Comparison of ENCODE assay signal across 16 cellular contexts in the genomic region with DNA sequence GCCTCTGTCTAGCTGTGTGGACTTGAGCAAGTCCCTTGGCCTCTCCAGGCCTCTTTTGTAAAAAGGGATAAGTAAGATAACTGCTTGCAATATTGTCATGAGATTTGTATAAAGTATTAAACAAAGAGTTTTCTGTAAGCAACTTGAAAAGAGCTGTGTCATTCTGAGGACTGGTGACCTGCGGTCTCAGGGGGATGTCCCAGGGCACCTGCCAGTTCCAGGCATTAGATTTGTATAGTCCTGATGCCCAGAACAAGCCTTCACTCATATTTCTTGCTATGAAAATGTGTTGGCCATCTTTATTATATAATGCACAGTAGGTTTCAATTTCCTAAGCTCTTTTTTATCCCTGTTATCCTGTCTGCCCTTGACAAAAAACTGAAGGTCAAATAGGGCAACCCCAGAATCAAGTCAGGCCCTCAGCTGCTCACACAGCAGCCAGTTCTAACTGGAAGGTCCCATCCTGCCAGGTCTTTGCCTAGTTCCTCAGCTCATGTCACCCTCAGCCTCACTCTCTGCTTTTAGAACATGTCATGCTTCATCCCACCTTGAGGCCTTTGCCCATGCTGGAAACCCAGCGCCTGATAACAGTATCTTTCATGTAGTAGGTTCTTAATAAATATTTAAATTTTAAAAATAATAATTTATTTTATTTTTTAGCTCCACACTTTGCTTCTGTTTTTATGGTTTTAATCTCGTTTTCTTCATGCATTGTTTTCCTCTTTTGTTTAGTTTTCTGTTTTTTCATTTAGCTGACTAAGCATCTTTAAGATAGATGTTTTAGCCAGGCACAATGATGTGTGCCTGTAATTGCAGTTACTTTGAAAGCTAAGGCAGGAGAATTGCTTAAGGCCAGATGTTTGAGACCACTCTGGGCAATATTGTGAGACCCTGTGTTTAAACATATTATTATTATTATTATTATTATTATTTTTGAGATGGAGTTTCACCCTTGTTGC.
DNase-seq lines count a peak whose midpoint lies in the region; ATAC-seq, FAIRE-seq and TF ChIP-seq lines count a peak whose summit lies in the region.
"Had no signal": no experiment of that assay in that cellular context is flagged by ENCODE, and none has a peak within 500 bp of the region (broad histone marks: within the 10 kb centered on the region; RNA-seq: fewer than 3 reads in every experiment).

No MANE protein-coding gene starts in this region.

- no peaks in the 10 kb centered on the region for H3K36me3 ChIP-seq in K562 (ENCODE audit: control insufficient read depth, insufficient read depth, low read length)
- H3K36me3 ChIP-seq in thyroid gland, result no peaks in the 10 kb centered on the region
- H3K36me3 ChIP-seq: HAP-1 had no signal

- no peak for FAIRE-seq in K562 (lab: Jason Lieb, UNC)

- intact Hi-C loops in K562 (cut with micrococcal nuclease), result no loop called here
- intact Hi-C loops in thyroid gland (cut with DNase I), result no loop called here

- TF ChIP-seq CTCF in K562 (IDR thresholded peaks at IDR 0.05 in 2 of 3, conservative IDR thresholded peaks at IDR 0.05 in 1 of 3; ENCODE audit: insufficient read depth in 2 of 3, low read depth in 1 of 3, low read length in 3 of 3), result no peak
- TF ChIP-seq CTCF in thyroid gland (IDR thresholded peaks at IDR 0.05), result no peak

- BruUV-seq in K562 (replicated peaks; lab: Mats Ljungman, UMichigan), result no TSS peak

- ATAC-seq in GM18502 (IDR thresholded peaks at IDR 0.05; ENCODE audit: poor library complexity, unreplicated experiment) (peak; percentile 90), GM19351 (IDR thresholded peaks at IDR 0.05; ENCODE audit: unreplicated experiment) (peak; percentile 67), HG03565 (IDR thresholded peaks at IDR 0.05; ENCODE audit: unreplicated experiment) (peak; percentile 80), K562 (peak; percentile 47; the same call in 2 of the 3 replicates)
- ATAC-seq: T-cell had no signal

- no peak overlapping the region for H3K9ac ChIP-seq in K562 (ENCODE audit: insufficient read depth in 1 of 2, low read depth in 2 of 2, low read length in 2 of 2)
- H3K9ac ChIP-seq: KMS-11, SK-N-SH had no signal

- H3K79me2 ChIP-seq in K562 (ENCODE audit: control insufficient read depth, insufficient read depth, low read length), result no peaks in the 10 kb centered on the region

- no peaks in the 10 kb centered on the region for H3K9me3 ChIP-seq in K562 (replicated peaks; ENCODE audit: control insufficient read depth, insufficient read depth, low read depth, low read length)
- no peaks in the 10 kb centered on the region for H3K9me3 ChIP-seq in thyroid gland
- H3K9me3 ChIP-seq: HAP-1, SK-N-SH had no signal

- WGBS in K562 (ENCODE audit: insufficient coverage, low coverage, missing lambda C conversion rate), result 36% methylated on average over 3 of the region's 3 CpGs
- WGBS in thyroid gland, 2 donors, result 88 to 89% methylated on average over 3 of the region's 3 CpGs

- CTCF ChIA-PET in K562 (lab: Yijun Ruan, JAX; ENCODE audit: low intra/inter-chr PET ratio), result no interaction called here

- DNase-seq in K562 (ENCODE audit: extremely low read depth in 1 of 4, low spot score in 3 of 4), result peak in 1 of 4 experiments; percentile 7
- DNase-seq in thyroid gland, result no peak
- no peak for DNase-seq in GM19238 (ENCODE audit: insufficient read length, low spot score)
- DNase-seq in activated CD4-positive, alpha-beta T cell treated with anti-CD3 and anti-CD28 coated beads, Interleukin-2, amount 50 U/mL, for 1 hour, result no peak
- DNase-seq: DMS 273 treated with DMSO at 0.1 percent for 48 hours, NCI-H1092, NCI-H146, NCI-H2081, NCI-H774, SK-N-SH, T-cell had no signal

- no peak for TF ChIP-seq POLR2A in K562 (conservative IDR thresholded peaks at IDR 0.05)
- no peak for TF ChIP-seq POLR2A in thyroid gland (IDR thresholded peaks at IDR 0.05)

- no peaks in the 10 kb centered on the region for H4K20me1 ChIP-seq in K562 (replicated peaks; ENCODE audit: control insufficient read depth, insufficient read depth, low read length)

- no peak for TF ChIP-seq EP300 in K562 (IDR thresholded peaks at IDR 0.05; ENCODE audit: low read length)

- no peak overlapping the region for H2AFZ ChIP-seq in K562 (ENCODE audit: low read depth, low read length)

- no peak overlapping the region for H3K27ac ChIP-seq in K562 (ENCODE audit: extremely low read depth, low read depth, low read length)
- H3K27ac ChIP-seq in thyroid gland, result no peak overlapping the region
- H3K27ac ChIP-seq: KMS-11 had no signal

- in situ Hi-C loops in K562 (cut with MboI), result no loop called here

- H3K4me3 ChIP-seq in K562, result no peak overlapping the region
- no peak overlapping the region for H3K4me3 ChIP-seq in thyroid gland (replicated peaks in 1 of 3)
- H3K4me3 ChIP-seq: HAP-1 had no signal

- no peaks in the 10 kb centered on the region for H3K27me3 ChIP-seq in K562 (ENCODE audit: control insufficient read depth in 2 of 2, insufficient read depth in 2 of 2, low read length in 2 of 2)
- H3K27me3 ChIP-seq in thyroid gland, result no peaks in the 10 kb centered on the region

- POLR2A ChIA-PET in K562 (lab: Yijun Ruan, JAX), result interaction anchor here (0.6 kb wide), 1 partner anchor 23 kb away, joined by 5 read pairs; no protein-coding TSS in a partner anchor

- H3K9me1 ChIP-seq in K562 (ENCODE audit: control insufficient read depth, insufficient read depth, low read length), result no peaks in the 10 kb centered on the region

- no peak overlapping the region for H3K4me2 ChIP-seq in K562 (ENCODE audit: insufficient read depth, low read length)
- H3K4me2 ChIP-seq: KMS-11, SK-N-SH had no signal

- TF ChIP-seq RAD21 in K562 (CRISPR knock-in tag; conservative IDR thresholded peaks at IDR 0.05 in 1 of 2, IDR thresholded peaks at IDR 0.05 in 1 of 2), result no peak

- no peaks in the 10 kb centered on the region for H3K4me1 ChIP-seq in K562 (replicated peaks in 1 of 2; ENCODE audit: control insufficient read depth in 2 of 2, insufficient read depth in 2 of 2, low read length in 2 of 2)
- peaks cover 0 to 3% of the 10 kb centered on the region in 2 donors for H3K4me1 ChIP-seq in thyroid gland

TF ChIP-seq in K562, 482 proteins besides CTCF, POLR2A, EP300 and RAD21:
- TF ChIP-seq ZNF316 (IDR thresholded peaks at IDR 0.05), result peak; percentile 98
- TF ChIP-seq NFE2 (IDR thresholded peaks at IDR 0.05; ENCODE audit: low read depth), result peak; percentile 34
- TF ChIP-seq MEF2A (IDR thresholded peaks at IDR 0.05; ENCODE audit: control insufficient read depth, low read depth, low read length), result no peak
- TF ChIP-seq CLOCK (CRISPR knock-in tag; IDR thresholded peaks at IDR 0.05; ENCODE audit: borderline replicate concordance), result no peak
- no peak for TF ChIP-seq RAD51 (IDR thresholded peaks at IDR 0.05; ENCODE audit: borderline replicate concordance, low read depth)
- peak; percentile 93 for TF ChIP-seq C11orf30 (IDR thresholded peaks at IDR 0.05; ENCODE audit: low read depth)
- TF ChIP-seq KLF1 (tag; IDR thresholded peaks at IDR 0.05), result no peak
- peak; percentile 95 for TF ChIP-seq MAFG (tag; conservative IDR thresholded peaks at IDR 0.05)
- TF ChIP-seq NR1H2 (CRISPR knock-in tag; IDR thresholded peaks at IDR 0.05), result no peak
- TF ChIP-seq MAFK (IDR thresholded peaks at IDR 0.05; ENCODE audit: low read length), result peak; percentile 96
- TF ChIP-seq HNRNPLL (IDR thresholded peaks at IDR 0.05; ENCODE audit: low read depth, low read length, poor library complexity, severe bottlenecking), result no peak
- no peak for TF ChIP-seq SRSF7 (optimal IDR thresholded peaks at IDR 0.05; ENCODE audit: low read depth, low read length)
- peak; percentile 47 for TF ChIP-seq ESRRA (IDR thresholded peaks at IDR 0.05; ENCODE audit: borderline replicate concordance, low read depth)
- no peak for TF ChIP-seq TCFL5 (CRISPR knock-in tag; conservative IDR thresholded peaks at IDR 0.05)
- TF ChIP-seq CBX5 (IDR thresholded peaks at IDR 0.05; ENCODE audit: borderline replicate concordance, low read depth), result no peak
- peak; percentile 97 for TF ChIP-seq MAFF (IDR thresholded peaks at IDR 0.05; ENCODE audit: low read length)
- TF ChIP-seq SPI1 (IDR thresholded peaks at IDR 0.05; ENCODE audit: borderline replicate concordance, low read depth, low read length), result no peak
